ENCODE assay signal across 9 cellular contexts in genomic region chr3:102979682-102980378, GRCh38.
DNase-seq lines count a peak whose midpoint lies in the region; ATAC-seq and TF ChIP-seq lines count a peak whose summit lies in the region.
"Had no signal": no experiment of that assay in that cellular context is flagged by ENCODE, and none has a peak within 500 bp of the region (broad histone marks: within the 10 kb centered on the region; RNA-seq: fewer than 3 reads in every experiment).

No MANE protein-coding gene starts in this region.

- TF ChIP-seq CTCF in left ventricle myocardium inferior (IDR thresholded peaks at IDR 0.05; ENCODE audit: borderline replicate concordance) (no peak), type B pancreatic cell (conservative IDR thresholded peaks at IDR 0.05) (no peak)

- ATAC-seq in GM19023 (IDR thresholded peaks at IDR 0.05; ENCODE audit: unreplicated experiment): no peak

- no peaks in the 10 kb centered on the region for H3K27me3 ChIP-seq in left ventricle myocardium inferior (ENCODE audit: low read depth)

- H3K9me3 Mint-ChIP-seq in type B pancreatic cell: peaks cover 5% of the 10 kb centered on the region

- intact Hi-C loops in left ventricle myocardium inferior (cut with micrococcal nuclease): no loop called here

- H3K27ac ChIP-seq in left ventricle myocardium inferior (replicated peaks): peak overlapping the region; percentile 1
- H3K27ac ChIP-seq: KMS-11 had no signal

- H3K9me3 ChIP-seq in left ventricle myocardium inferior (replicated peaks): peaks cover 16% of the 10 kb centered on the region

- no peak overlapping the region for H3K27ac Mint-ChIP-seq in type B pancreatic cell

- no peaks in the 10 kb centered on the region for H3K36me3 Mint-ChIP-seq in type B pancreatic cell

- no peaks in the 10 kb centered on the region for H3K27me3 Mint-ChIP-seq in type B pancreatic cell

- peaks cover 3% of the 10 kb centered on the region for H3K4me1 Mint-ChIP-seq in type B pancreatic cell (ENCODE audit: unreplicated experiment)

- no peak overlapping the region for H3K4me3 Mint-ChIP-seq in type B pancreatic cell

- no peaks in the 10 kb centered on the region for H3K36me3 ChIP-seq in left ventricle myocardium inferior

- no peak overlapping the region for H3K4me3 ChIP-seq in left ventricle myocardium inferior
- H3K4me3 ChIP-seq in skeletal muscle cell (ENCODE audit: low read depth, low read length): no peak overlapping the region

- peaks cover 15% of the 10 kb centered on the region for H3K4me1 ChIP-seq in left ventricle myocardium inferior

- DNase-seq in GM04504 (ENCODE audit: low read depth) (peak; percentile 91), amniotic epithelial cell (ENCODE audit: low read depth) (peak; percentile 87), left ventricle myocardium inferior (peak; percentile 73), skeletal muscle cell (ENCODE audit: low read depth) (peak; percentile 92), type B pancreatic cell (ENCODE audit: extremely low spot score, unreplicated experiment) (no peak)
- no peak for DNase-seq in central memory CD4-positive, alpha-beta T cell
- DNase-seq in activated CD4-positive, alpha-beta T cell treated with anti-CD3 and anti-CD28 coated beads for 48 hours: no peak

Comparison
In these comparisons a context has a peak if more than half of its experiments do, and no peak if none do; other contexts are left out.
1. DNase-seq: peak in GM04504 (single experiment), amniotic epithelial cell (single experiment), left ventricle myocardium inferior (single experiment) and skeletal muscle cell (single experiment); none in central memory CD4-positive, alpha-beta T cell (single experiment), activated CD4-positive, alpha-beta T cell treated with anti-CD3 and anti-CD28 coated beads for 48 hours (single experiment) and type B pancreatic cell (single experiment).